18 cellular contexts compared by ENCODE assay signal in the genomic region with DNA sequence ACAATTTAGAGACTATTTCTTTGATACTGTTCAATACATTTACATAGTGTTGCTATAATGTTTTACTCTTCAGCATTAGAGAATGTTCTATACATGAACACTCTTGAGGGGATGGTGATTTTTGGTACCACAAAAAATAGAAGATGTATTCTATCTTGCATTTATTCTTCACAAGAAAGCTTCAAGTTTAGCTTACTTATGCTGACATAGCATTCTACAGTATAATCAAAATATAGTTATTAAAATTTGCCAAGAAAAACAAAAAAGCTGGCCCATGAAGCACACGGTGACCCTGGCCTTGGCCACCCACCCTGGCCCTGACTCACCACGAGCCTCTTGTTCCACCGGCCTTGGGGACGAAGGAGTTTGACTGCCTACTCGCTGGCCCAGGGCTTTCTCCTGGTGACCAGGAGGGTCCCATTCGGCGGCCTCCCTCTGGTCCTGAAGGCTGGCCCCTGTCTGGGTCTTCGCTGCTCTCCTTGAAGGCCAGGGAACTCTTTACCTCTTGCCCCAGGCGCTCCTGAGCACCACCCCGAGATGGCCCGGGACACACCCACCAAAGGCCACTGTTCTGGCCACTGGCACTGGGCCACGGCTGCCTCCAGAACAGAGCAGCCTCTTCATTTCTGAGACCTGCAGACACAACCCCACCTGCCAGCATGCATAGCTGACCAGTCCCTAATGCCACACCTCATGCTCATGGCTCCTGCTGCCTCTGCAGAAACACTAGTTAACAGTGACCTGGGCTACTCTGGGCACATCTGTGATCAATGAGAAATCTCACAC.
"Had no signal": no experiment of that assay in that cellular context is flagged by ENCODE, and none has a peak within 500 bp of the region (broad histone marks: within the 10 kb centered on the region; RNA-seq: fewer than 3 reads in every experiment).

No MANE protein-coding gene starts in this region.

- H3K9me3 ChIP-seq: left lung, prostate gland, tibial nerve had no signal

- FAIRE-seq: endometrium, frontal cortex, urothelium cell line had no signal

- H3K79me2 ChIP-seq: hepatocyte had no signal

- H3K27ac ChIP-seq: hepatocyte, left lung, prostate gland, tibial nerve, WERI-Rb-1 had no signal

- ATAC-seq: left lung; naive thymus-derived CD8-positive, alpha-beta T cell had no signal

- DNase-seq: activated CD4-positive, alpha-beta T cell treated with anti-CD3 and anti-CD28 coated beads, Interleukin-2, amount 50 U/mL, for 1 hour; activated CD4-positive, CD25-positive, alpha-beta regulatory T cell treated with anti-CD3 and anti-CD28 coated beads, Interleukin-2, amount 50 U/mL, for 72 hours; activated naive CD4-positive, alpha-beta T cell treated with anti-CD3 and anti-CD28 coated beads, Interleukin-2, amount 10 ng/mL, durations not matched to agents 7 days and 5 days; activated T-cell treated with anti-CD3 and anti-CD28 coated beads, Interleukin-2, amount 50 U/mL, for 48 hours; effector CD4-positive, alpha-beta T cell; erythroblast; glutamatergic neuron; immature natural killer cell; left lung; naive thymus-derived CD8-positive, alpha-beta T cell; stimulated activated CD4-positive, alpha-beta T cell treated with anti-CD3 and anti-CD28 coated beads, Interleukin-4, amount 100 ng/mL, for 24 hours; WERI-Rb-1 had no signal

- H3K27me3 ChIP-seq: hepatocyte, left lung, tibial nerve had no signal

- H3K4me3 ChIP-seq: hepatocyte, left lung, prostate gland, tibial nerve had no signal

- H3K4me2 ChIP-seq: hepatocyte had no signal

- H2AFZ ChIP-seq: hepatocyte had no signal

- H3K4me1 ChIP-seq: left lung, prostate gland had no signal
